In genomic region chr4:189904420-189905027, GRCh38 we compare ENCODE assay signal across 8 cellular contexts. TPM values are rescaled to one million over a fixed set of nuclear protein-coding genes. Genes with fewer than 3 reads are reported as not detected.
DNase-seq lines count a peak whose midpoint lies in the region; ATAC-seq, FAIRE-seq and TF ChIP-seq lines count a peak whose summit lies in the region.
"Not testable (repeated sequence)": the region's sequence is repeated elsewhere in the genome, so short reads cannot be mapped to it uniquely, and the experiment has no call there.

No MANE protein-coding gene starts in this region.

- H3K4me1 ChIP-seq in small intestine (ENCODE audit: control insufficient read depth in 2 of 2, insufficient read depth in 1 of 2, low read depth in 1 of 2, low read length in 1 of 2) = not testable (repeated sequence)

- not testable (repeated sequence) for H3K4me3 ChIP-seq in kidney epithelial cell (ENCODE audit: low read depth, low read length); small intestine (ENCODE audit: low read depth in 1 of 2, low read length in 2 of 2)

- not testable (repeated sequence) for FAIRE-seq in small intestine (lab: Jason Lieb, UNC)

- 36 to 38% (median 36%) methylated on average over 6 of the region's 6 CpGs for WGBS in small intestine, 3 donors

- not testable (repeated sequence) for H3K9me3 ChIP-seq in small intestine (ENCODE audit: control insufficient read depth, low read depth)

- peak; percentile 38 for DNase-seq in AG08396 (ENCODE audit: low spot score)
- DNase-seq in NCI-H460 (ENCODE audit: extremely low read depth, low read depth) = peak; percentile 61
- DNase-seq in activated CD8-positive, alpha-beta memory T cell treated with anti-CD3 and anti-CD28 coated beads, Interleukin-2, amount 50 U/mL, for 1 hour (ENCODE audit: extremely low read depth) = peak; percentile 10
- peak; percentile 20 for DNase-seq in effector CD4-positive, alpha-beta T cell
- peak; percentile 4 for DNase-seq in kidney epithelial cell (ENCODE audit: low read depth)
- DNase-seq in small intestine = peak; percentile 44

- not testable (repeated sequence) for H3K27me3 ChIP-seq in kidney epithelial cell (ENCODE audit: control insufficient read depth, insufficient read depth, low read length); small intestine (ENCODE audit: control insufficient read depth in 2 of 2, insufficient read depth in 2 of 2, low read length in 2 of 2)

- not testable (repeated sequence) for H3K36me3 ChIP-seq in kidney epithelial cell (ENCODE audit: control insufficient read depth, insufficient read depth, low read length); small intestine (ENCODE audit: control insufficient read depth in 2 of 2, insufficient read depth in 2 of 2, low read length in 2 of 2)

- ATAC-seq in GM18519 (IDR thresholded peaks at IDR 0.05; ENCODE audit: low FRiP score, unreplicated experiment) = peak; percentile 73
- peak; percentile 78 for ATAC-seq in HG02852 (IDR thresholded peaks at IDR 0.05; ENCODE audit: unreplicated experiment)

- TF ChIP-seq CTCF in kidney epithelial cell (IDR thresholded peaks at IDR 0.05; ENCODE audit: insufficient read depth, low read length, poor library complexity, severe bottlenecking) = peak; percentile 67

- H3K27ac ChIP-seq in small intestine (ENCODE audit: low read depth in 1 of 2, low read length in 1 of 2) = not testable (repeated sequence)

RNA-seq across cellular contexts. Expression of gene FRG1, which starts 36.1 kb away (rescaled TPM):
- total RNA-seq in NCI-H460 (2014; rRNA removed; shearing (Covaris generic)) = 39.9 and 41.8 TPM in 2 replicates
- polyA plus RNA-seq in NCI-H460 (2014; cell fraction: nucleus; rRNA removed) = 22.7 and 29.3 TPM in 2 replicates
- total RNA-seq in kidney epithelial cell = 37.0 and 53.7 TPM in 2 replicates
- polyA plus RNA-seq in small intestine = 10 to 100 TPM; 35.6 to 40.4 (median 37.3) TPM

Comparison
In these comparisons a context has a peak if more than half of its experiments do, and no peak if none do; other contexts are left out.
1. DNase-seq: peak in every context shown above with its lines; median percentile 61 in NCI-H460; 44 in small intestine; 38 in AG08396; 20 in effector CD4-positive, alpha-beta T cell; 10 in activated CD8-positive, alpha-beta memory T cell treated with anti-CD3 and anti-CD28 coated beads, Interleukin-2, amount 50 U/mL, for 1 hour; 4 in kidney epithelial cell.